ENCODE assay signal across 8 cellular contexts in genomic region chr14:26917086-26917485, GRCh38.
DNase-seq lines count a peak whose midpoint lies in the region; ATAC-seq and TF ChIP-seq lines count a peak whose summit lies in the region.
"Had no signal": no experiment of that assay in that cellular context is flagged by ENCODE, and none has a peak within 500 bp of the region (broad histone marks: within the 10 kb centered on the region; RNA-seq: fewer than 3 reads in every experiment).

No MANE protein-coding gene starts in this region.

- intact Hi-C loops in heart right ventricle (cut with DNase I), result no loop called here

- peaks cover 12 to 27% of the 10 kb centered on the region in 2 donors for H3K9me3 Mint-ChIP-seq in stimulated activated naive CD8-positive, alpha-beta T cell treated with anti-CD3 and anti-CD28 coated beads, Interleukin-15, amount 100 ng/mL, for 72 hours

- no peaks in the 10 kb centered on the region for H3K9me3 ChIP-seq in heart right ventricle
- no peaks in the 10 kb centered on the region for H3K9me3 ChIP-seq in suprapubic skin

- no peak overlapping the region for H3K4me3 Mint-ChIP-seq in stimulated activated naive CD8-positive, alpha-beta T cell treated with anti-CD3 and anti-CD28 coated beads, Interleukin-15, amount 100 ng/mL, for 72 hours

- no peak for TF ChIP-seq POLR2A in suprapubic skin (IDR thresholded peaks at IDR 0.05)

- peaks cover 0 to 9% (median 0%) of the 10 kb centered on the region in 9 donors for H3K4me1 ChIP-seq in heart right ventricle
- H3K4me1 ChIP-seq in suprapubic skin, result peaks cover 9% of the 10 kb centered on the region

- H3K27ac Mint-ChIP-seq in stimulated activated naive CD8-positive, alpha-beta T cell treated with anti-CD3 and anti-CD28 coated beads, Interleukin-15, amount 100 ng/mL, for 72 hours, result no peak overlapping the region

- H3K27me3 Mint-ChIP-seq in stimulated activated naive CD8-positive, alpha-beta T cell treated with anti-CD3 and anti-CD28 coated beads, Interleukin-15, amount 100 ng/mL, for 72 hours, result no peaks in the 10 kb centered on the region

- H3K27ac ChIP-seq in HL-60 (replicated peaks) (no peak overlapping the region), heart right ventricle (peak overlapping the region in 4 of 10 donors; percentile 17 to 45 (median 32)), suprapubic skin (peak overlapping the region; percentile 43)

- no peak for TF ChIP-seq EP300 in suprapubic skin (IDR thresholded peaks at IDR 0.05)

- peak in 6 of 8 donors; percentile 68 to 93 (median 88) for ATAC-seq in heart right ventricle
- no peak for ATAC-seq in stimulated activated naive CD8-positive, alpha-beta T cell treated with anti-CD3 and anti-CD28 coated beads, Interleukin-15, amount 100 ng/mL, for 72 hours

- H3K4me1 Mint-ChIP-seq in stimulated activated naive CD8-positive, alpha-beta T cell treated with anti-CD3 and anti-CD28 coated beads, Interleukin-15, amount 100 ng/mL, for 72 hours, result no peaks in the 10 kb centered on the region

- WGBS in heart right ventricle, 2 donors, result 6 to 7% methylated on average over 1 of the region's 1 CpG
- WGBS in suprapubic skin, result 24% methylated on average over 1 of the region's 1 CpG

- H3K27me3 ChIP-seq in HL-60 (ENCODE audit: insufficient read depth, poor library complexity, severe bottlenecking) (no peaks in the 10 kb centered on the region), heart right ventricle (no peaks in the 10 kb centered on the region), suprapubic skin (no peaks in the 10 kb centered on the region)

- H3K36me3 ChIP-seq in heart right ventricle (no peaks in the 10 kb centered on the region), suprapubic skin (no peaks in the 10 kb centered on the region)

- DNase-seq in HL-60 (ENCODE audit: low read depth in 1 of 2, low spot score in 1 of 2), result no peak
- peak; percentile 21 for DNase-seq in SK-N-DZ (ENCODE audit: low spot score)
- DNase-seq in heart right ventricle, result peak in 1 of 2 donors; percentile 16
- DNase-seq in suprapubic skin (ENCODE audit: low spot score in 2 of 2), result no peak
- no peak for DNase-seq in NCI-H446 treated with DMSO at 0.1 percent for 48 hours (lab: John Stamatoyannopoulos, UW)
- DNase-seq in midbrain (lab: John Stamatoyannopoulos, UW), result no peak
- no peak for DNase-seq in stimulated activated naive CD8-positive, alpha-beta T cell treated with anti-CD3 and anti-CD28 coated beads, Interleukin-15, amount 100 ng/mL, for 72 hours
- DNase-seq: activated CD8-positive, alpha-beta memory T cell treated with anti-CD3 and anti-CD28 coated beads, Interleukin-2, amount 50 U/mL, for 4 hours had no signal

- H3K4me3 ChIP-seq in HL-60 (replicated peaks; ENCODE audit: insufficient read depth, low read length), result no peak overlapping the region
- H3K4me3 ChIP-seq in heart right ventricle, result no peak overlapping the region
- H3K4me3 ChIP-seq in suprapubic skin, result no peak overlapping the region

- TF ChIP-seq CTCF in HL-60 (IDR thresholded peaks at IDR 0.05; ENCODE audit: insufficient read depth, low read length) (peak; percentile 1), heart right ventricle (IDR thresholded peaks at IDR 0.05) (peak in 7 of 9 donors; percentile 18 to 55 (median 42)), suprapubic skin (IDR thresholded peaks at IDR 0.05) (peak in 1 of 2 donors; percentile 14)
